8 cellular contexts compared by ENCODE assay signal in the genomic region with DNA sequence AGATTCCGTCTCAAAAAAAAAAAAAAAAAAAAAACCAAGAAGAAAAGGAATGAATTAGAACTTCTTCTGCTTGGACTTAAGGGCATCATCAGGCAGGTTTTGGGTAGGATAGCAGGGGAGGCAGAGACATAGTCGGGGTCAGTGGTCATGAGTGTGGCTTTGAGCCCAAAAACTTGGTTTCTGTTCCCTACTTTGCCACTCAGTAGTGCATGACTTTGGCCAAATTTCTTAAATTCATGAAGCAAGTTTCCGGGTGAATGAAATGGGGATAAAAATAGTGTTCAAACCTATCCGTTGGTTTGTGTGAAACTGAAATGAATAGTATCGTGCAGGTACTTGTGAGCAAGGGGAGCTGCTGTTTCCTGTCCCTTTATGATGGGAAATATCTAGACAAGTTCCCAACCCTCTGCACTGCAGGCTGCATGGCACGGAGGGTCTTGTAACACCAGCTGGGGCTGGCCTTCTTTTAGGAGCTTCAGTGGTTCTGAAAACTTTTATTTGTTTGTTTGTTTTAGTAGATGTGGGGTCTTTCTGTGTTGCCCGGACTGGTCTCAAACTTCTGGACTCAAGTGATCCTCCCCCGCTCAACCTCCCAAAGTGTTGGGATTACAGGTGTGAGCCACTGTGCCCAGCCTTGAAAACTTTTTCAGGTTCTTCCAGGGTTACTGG. TPM values are rescaled to one million over a fixed set of nuclear protein-coding genes. Genes with fewer than 3 reads are reported as not detected.
A peak's percentile ranks its signal among the peaks of the same experiment; 100 is the strongest.
DNase-seq lines count a peak whose midpoint lies in the region; ATAC-seq, FAIRE-seq and TF ChIP-seq lines count a peak whose summit lies in the region.

No MANE protein-coding gene starts in this region.

- peaks cover 67% of the 10 kb centered on the region for H3K36me3 Mint-ChIP-seq in stimulated activated naive CD8-positive, alpha-beta T cell treated with anti-CD3 and anti-CD28 coated beads, Interleukin-15, Interleukin-2, amounts not matched to agents 100 ng/mL and 50 ng/mL, for 24 hours (ENCODE audit: low read depth)

- FAIRE-seq in GM12891 (lab: Jason Lieb, UNC): peak; percentile 54

- TF ChIP-seq POLR2A in GM12891 (IDR thresholded peaks at IDR 0.05; ENCODE audit: low read depth, low read length): peak; percentile 50; the same call in 1 of the 2 replicates
- 0 out of 2 replicates have a peak, but pooled peaks have one; percentile 16 for TF ChIP-seq POLR2A in Raji (IDR thresholded peaks at IDR 0.05; ENCODE audit: insufficient read depth, low read depth, low read length)

- ATAC-seq in HG02610 (IDR thresholded peaks at IDR 0.05; ENCODE audit: unreplicated experiment): peak; percentile 48

- peak overlapping the region; percentile 60 for H3K4me3 Mint-ChIP-seq in stimulated activated naive CD8-positive, alpha-beta T cell treated with anti-CD3 and anti-CD28 coated beads, Interleukin-15, Interleukin-2, amounts not matched to agents 100 ng/mL and 50 ng/mL, for 24 hours

- H3K27me3 Mint-ChIP-seq in stimulated activated naive CD8-positive, alpha-beta T cell treated with anti-CD3 and anti-CD28 coated beads, Interleukin-15, Interleukin-2, amounts not matched to agents 100 ng/mL and 50 ng/mL, for 24 hours: no peaks in the 10 kb centered on the region

- peaks cover 79% of the 10 kb centered on the region for H3K4me1 Mint-ChIP-seq in stimulated activated naive CD8-positive, alpha-beta T cell treated with anti-CD3 and anti-CD28 coated beads, Interleukin-15, Interleukin-2, amounts not matched to agents 100 ng/mL and 50 ng/mL, for 24 hours (ENCODE audit: low read depth)

- no peaks in the 10 kb centered on the region for H3K9me3 Mint-ChIP-seq in stimulated activated naive CD8-positive, alpha-beta T cell treated with anti-CD3 and anti-CD28 coated beads, Interleukin-15, Interleukin-2, amounts not matched to agents 100 ng/mL and 50 ng/mL, for 24 hours

- H3K27ac Mint-ChIP-seq in stimulated activated naive CD8-positive, alpha-beta T cell treated with anti-CD3 and anti-CD28 coated beads, Interleukin-15, Interleukin-2, amounts not matched to agents 100 ng/mL and 50 ng/mL, for 24 hours: peak overlapping the region; percentile 90

- no peak for DNase-seq in GM12891 (ENCODE audit: insufficient read length, low spot score)
- DNase-seq in fibroblast of peridontal ligament (ENCODE audit: extremely low read depth): peak; percentile 54
- no peak for DNase-seq in hepatic stellate cell (ENCODE audit: low spot score)
- no peak for DNase-seq in NCI-H1694 (lab: John Stamatoyannopoulos, UW)
- DNase-seq in Ammon's horn (ENCODE audit: low spot score): no peak

TF ChIP-seq in GM12891, 5 proteins besides CTCF, POLR2A, EP300 and RAD21:
- TF ChIP-seq POU2F2 (IDR thresholded peaks at IDR 0.05; ENCODE audit: low read depth, low read length) (peak; percentile 63; the same call in 1 of the 2 replicates), PAX5 (IDR thresholded peaks at IDR 0.05; ENCODE audit: insufficient read depth, low read length, severe bottlenecking) (peak; percentile 84), TAF1 (IDR thresholded peaks at IDR 0.05; ENCODE audit: low read depth, low read length) (0 out of 2 replicates have a peak, but pooled peaks have one; percentile 50), POLR2AphosphoS5 (IDR thresholded peaks at IDR 0.05; ENCODE audit: low read depth, low read length) (peak; percentile 71; the same call in 1 of the 2 replicates), SPI1 (IDR thresholded peaks at IDR 0.05; ENCODE audit: low read depth, low read length) (peak; percentile 99)
TF ChIP-seq in GM12891: peak in this region for 5.

RNA-seq across cellular contexts. Expression of a gene that starts 18.4 kb away (rescaled TPM):
- polyA plus RNA-seq in GM12891 (2012; ENCODE audit: low read depth, missing spikeins): 373 TPM

RNA-seq across cellular contexts. Expression of a gene that starts 54.5 kb away (rescaled TPM):
- polyA plus RNA-seq in GM12891 (2012; ENCODE audit: low read depth, missing spikeins): 14.3 TPM

RNA-seq across cellular contexts. Expression of a gene that starts 57.9 kb away (rescaled TPM):
- polyA plus RNA-seq in GM12891 (2012; ENCODE audit: low read depth, missing spikeins): 839 TPM

RNA-seq across cellular contexts. Expression of a gene that starts 58.5 kb away (rescaled TPM):
- polyA plus RNA-seq in GM12891 (2012; ENCODE audit: low read depth, missing spikeins): 15.8 TPM
